In the genomic region with DNA sequence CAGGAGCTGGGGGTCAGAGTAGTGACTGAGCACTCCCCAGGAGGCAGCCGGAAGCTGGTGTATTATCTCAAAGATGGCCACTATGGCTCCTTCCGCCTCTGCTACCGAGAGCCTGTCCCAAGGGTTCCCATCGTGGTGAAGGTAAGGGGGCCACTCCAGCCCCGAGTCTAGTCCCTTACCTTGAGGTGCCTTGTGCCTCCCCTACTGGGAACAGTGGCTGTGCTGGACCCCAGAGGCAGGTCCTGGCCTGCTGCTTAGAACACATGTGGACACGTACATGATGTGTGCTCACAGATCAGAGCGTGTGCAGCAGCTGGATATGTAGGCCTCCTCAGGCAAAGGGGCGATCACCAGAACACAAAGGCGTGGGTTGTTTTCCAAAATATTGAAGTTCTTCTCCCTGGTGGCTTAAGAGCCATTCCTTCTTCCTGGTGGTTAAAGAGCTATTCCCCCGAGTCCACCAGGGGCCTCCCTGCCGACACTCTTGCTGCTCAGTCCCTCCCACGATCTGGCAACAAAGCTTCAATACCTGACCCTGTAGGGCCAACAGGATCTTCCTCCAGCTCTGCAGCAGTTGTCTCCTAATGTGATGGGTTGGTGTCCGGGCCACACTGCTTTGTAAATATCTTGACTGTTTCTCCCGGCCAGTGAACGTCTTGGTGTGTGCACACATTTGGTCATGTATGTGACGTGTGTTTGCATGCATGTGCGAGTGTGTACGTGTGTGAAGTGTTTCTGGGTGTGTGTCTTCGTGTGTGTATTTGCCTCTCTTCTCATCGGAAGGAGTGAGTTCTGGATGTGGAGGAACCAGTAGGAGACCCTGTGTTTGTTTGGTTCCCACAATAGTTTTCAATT, we compare ENCODE assay signal across 19 cellular contexts.
DNase-seq lines count a peak whose midpoint lies in the region; ATAC-seq and TF ChIP-seq lines count a peak whose summit lies in the region.
"Had no signal": no experiment of that assay in that cellular context is flagged by ENCODE, and none has a peak within 500 bp of the region (broad histone marks: within the 10 kb centered on the region; RNA-seq: fewer than 3 reads in every experiment).

No MANE protein-coding gene starts in this region.

- no peak overlapping the region for H2BK12ac ChIP-seq in H9 (ENCODE audit: insufficient read length, low read depth, low read length)

- in situ Hi-C loops in SK-MEL-5 (cut with HindIII; ENCODE audit: low pct_unique_long_range_greater_than_20kb, low sequenced_read_pairs) = no loop called here

- H3K36me3 Mint-ChIP-seq in H9 (ENCODE audit: insufficient read depth in 1 of 3, low read depth in 3 of 3) (no peaks in the 10 kb centered on the region; a peak in 2 of 7 replicates), neural progenitor cell (no peaks in the 10 kb centered on the region)
- H3K36me3 Mint-ChIP-seq: CD4-positive, CD25-positive, alpha-beta regulatory T cell had no signal

- H3T11ph ChIP-seq in H9 (ENCODE audit: low read length) = no peak overlapping the region

- no peak overlapping the region for H2AK5ac ChIP-seq in H9 (ENCODE audit: insufficient read length, low read length)

- H3K27ac Mint-ChIP-seq in H9 = peak overlapping the region in 1 of 3 experiments; percentile 62; a peak in 1 of 7 replicates
- no peak overlapping the region for H3K27ac Mint-ChIP-seq in neural progenitor cell
- H3K27ac Mint-ChIP-seq: activated CD4-positive, alpha-beta T cell treated with anti-CD3 and anti-CD28 coated beads, Interleukin-2, amount 10 ng/mL, durations not matched to agents 24 days and 14 days; nephron progenitor cell had no signal

- H3K79me2 ChIP-seq in H9 (ENCODE audit: insufficient read depth, low read length) (no peaks in the 10 kb centered on the region), neural progenitor cell (ENCODE audit: low read depth) (no peaks in the 10 kb centered on the region)

- H3K23ac ChIP-seq in H9 (ENCODE audit: insufficient read length, low read depth, low read length) = no peak overlapping the region

- TF ChIP-seq CTCF in GM10266 (IDR thresholded peaks at IDR 0.05; ENCODE audit: control insufficient read depth, insufficient read depth, low read depth, missing control alignments) (peak; percentile 25), H9 (conservative IDR thresholded peaks at IDR 0.05) (peak; percentile 41), neural progenitor cell (IDR thresholded peaks at IDR 0.05) (no peak)

- no peak overlapping the region for H2AFZ ChIP-seq in H9 (ENCODE audit: low read length)
- peak overlapping the region; percentile 10 for H2AFZ ChIP-seq in neural progenitor cell (replicated peaks)

- DNase-seq in GM10266 (ENCODE audit: extremely low spot score) (no peak), H9 (peak; percentile 34), SK-MEL-5 (ENCODE audit: low read depth, low spot score) (peak; percentile 4), neural progenitor cell (ENCODE audit: low spot score) (no peak), COR-L47 (lab: John Stamatoyannopoulos, UW) (no peak)
- no peak for DNase-seq in stimulated activated naive CD4-positive, alpha-beta T cell (lab: John Stamatoyannopoulos, UW)
- DNase-seq: activated CD4-positive, alpha-beta T cell treated with anti-CD3 and anti-CD28 coated beads, Interleukin-2, amount 10 ng/mL, durations not matched to agents 24 days and 14 days; activated naive CD4-positive, alpha-beta T cell treated with anti-CD3 and anti-CD28 coated beads, Interleukin-2, amount 50 U/mL, for 16 hours; anterior cingulate cortex; CD4-positive, CD25-positive, alpha-beta regulatory T cell; DMS 273 treated with DMSO at 0.1 percent for 48 hours; NCI-H1048; NCI-H1930; nephron progenitor cell; SK-N-SH; T-helper 2 cell; transverse colon had no signal

- H3K9ac ChIP-seq in H9 (ENCODE audit: extremely low read depth, insufficient read length, low read length) (no peak overlapping the region), neural progenitor cell (no peak overlapping the region)
- H3K9ac ChIP-seq: SK-N-SH had no signal

- no peak overlapping the region for H3K4me3 ChIP-seq in neural progenitor cell
- H3K4me3 ChIP-seq: transverse colon had no signal

- H2BK5ac ChIP-seq in H9 (ENCODE audit: insufficient read length, low read length) = no peak overlapping the region

- H3K9me3 ChIP-seq in H9 (ENCODE audit: control insufficient read depth, low read depth, low read length) (no peaks in the 10 kb centered on the region), neural progenitor cell (ENCODE audit: low read depth) (no peaks in the 10 kb centered on the region)
- H3K9me3 ChIP-seq: SK-N-SH, transverse colon had no signal

- no peak overlapping the region for H2BK20ac ChIP-seq in H9 (ENCODE audit: low read depth, low read length, poor library complexity, severe bottlenecking)

- H3K79me1 ChIP-seq in H9 (ENCODE audit: insufficient read depth, low read depth, low read length, poor library complexity, severe bottlenecking) = no peaks in the 10 kb centered on the region

- H3K4me1 Mint-ChIP-seq in H9 = peaks cover 29 to 43% of the 10 kb centered on the region in 2 experiments
- peaks cover 13% of the 10 kb centered on the region for H3K4me1 Mint-ChIP-seq in neural progenitor cell

- no CpG with 5 or more reads among the region's 20 CpGs for WGBS in H9 (ENCODE audit: extremely low coverage, insufficient read length, low lambda C conversion rate)

- peaks cover 11% of the 10 kb centered on the region; the same call in 1 of the 2 replicates for H3K4me1 ChIP-seq in H9 (ENCODE audit: insufficient read depth, low read length)
- peaks cover 11% of the 10 kb centered on the region for H3K4me1 ChIP-seq in neural progenitor cell

- no peak overlapping the region for H4K91ac ChIP-seq in H9 (ENCODE audit: insufficient read length, low read depth, low read length)

- no peak overlapping the region for H4K8ac ChIP-seq in H9 (replicated peaks; ENCODE audit: insufficient read length, low read depth, low read length)

- no peak overlapping the region for H3K18ac ChIP-seq in H9 (ENCODE audit: insufficient read length, low read depth, low read length)

- ATAC-seq in GM19397 (IDR thresholded peaks at IDR 0.05; ENCODE audit: unreplicated experiment) = no peak
- no peak for ATAC-seq in GM21528 (IDR thresholded peaks at IDR 0.05; ENCODE audit: low FRiP score, unreplicated experiment)

- H3K4ac ChIP-seq in H9 (ENCODE audit: low read depth, low read length) = no peak overlapping the region

- no peak overlapping the region for H3K56ac ChIP-seq in H9 (ENCODE audit: insufficient read length, low read depth, low read length)

- no peak overlapping the region for H2BK15ac ChIP-seq in H9 (ENCODE audit: low read depth, low read length)

- no peak overlapping the region for H4K5ac ChIP-seq in H9 (ENCODE audit: insufficient read length, low read depth, low read length)

- H4K20me1 ChIP-seq in H9 (ENCODE audit: control insufficient read depth, insufficient read depth, insufficient read length) = no peaks in the 10 kb centered on the region
- H4K20me1 ChIP-seq in neural progenitor cell (ENCODE audit: low read depth) = no peaks in the 10 kb centered on the region

- H3K27me3 ChIP-seq in H9 (ENCODE audit: insufficient read depth, low read length) (no peaks in the 10 kb centered on the region), neural progenitor cell (no peaks in the 10 kb centered on the region)
- H3K27me3 ChIP-seq: transverse colon had no signal

- H3K4me3 Mint-ChIP-seq in H9 (no peak overlapping the region), neural progenitor cell (no peak overlapping the region)
- H3K4me3 Mint-ChIP-seq: activated CD4-positive, alpha-beta T cell treated with anti-CD3 and anti-CD28 coated beads, Interleukin-2, amount 10 ng/mL, durations not matched to agents 24 days and 14 days; CD4-positive, CD25-positive, alpha-beta regulatory T cell; nephron progenitor cell had no signal

- H3K4me2 ChIP-seq in H9 (ENCODE audit: insufficient read depth, insufficient read length, low read length) (no peak overlapping the region), neural progenitor cell (no peak overlapping the region)
- H3K4me2 ChIP-seq: SK-N-SH had no signal

- no peak overlapping the region for H2BK120ac ChIP-seq in H9 (ENCODE audit: low read depth, low read length, poor library complexity, severe bottlenecking)

- H3K36me3 ChIP-seq in neural progenitor cell = no peaks in the 10 kb centered on the region
- H3K36me3 ChIP-seq: transverse colon had no signal

- H3K27me3 Mint-ChIP-seq in H9 (ENCODE audit: low read depth) (peaks cover 8% of the 10 kb centered on the region), neural progenitor cell (ENCODE audit: insufficient read depth, low read depth) (no peaks in the 10 kb centered on the region)

- no peaks in the 10 kb centered on the region for H3F3A ChIP-seq in neural progenitor cell (ENCODE audit: low read depth)

- H3K9me3 Mint-ChIP-seq in H9 (no peaks in the 10 kb centered on the region; a peak in 1 of 5 replicates), neural progenitor cell (peaks cover 3% of the 10 kb centered on the region)
- H3K9me3 Mint-ChIP-seq: CD4-positive, CD25-positive, alpha-beta regulatory T cell; nephron progenitor cell had no signal

- H3K27ac ChIP-seq in H9 (ENCODE audit: insufficient read length, low read depth, low read length) (no peak overlapping the region), neural progenitor cell (no peak overlapping the region)
- H3K27ac ChIP-seq: transverse colon had no signal

- no peaks in the 10 kb centered on the region for H3K23me2 ChIP-seq in H9 (ENCODE audit: insufficient read length, low read depth, low read length, poor library complexity, severe bottlenecking)

- H3K14ac ChIP-seq in H9 (ENCODE audit: insufficient read depth, low read length) = no peak overlapping the region

Comparison
In these comparisons a context has a peak if more than half of its experiments do, and no peak if none do; other contexts are left out.
1. DNase-seq: peak in H9 (single experiment) and SK-MEL-5 (single experiment); none in GM10266 (single experiment), neural progenitor cell (single experiment), stimulated activated naive CD4-positive, alpha-beta T cell (0 of 6) and COR-L47 (single experiment).